In genomic region chr4:123396294-123397275, GRCh38 we compare ENCODE assay signal across 8 cellular contexts. TPM values are rescaled to one million over a fixed set of nuclear protein-coding genes. Genes with fewer than 3 reads are reported as not detected.
A peak's percentile ranks its signal among the peaks of the same experiment; 100 is the strongest.
DNase-seq lines count a peak whose midpoint lies in the region; ATAC-seq, FAIRE-seq and TF ChIP-seq lines count a peak whose summit lies in the region.

A gene with protein sequence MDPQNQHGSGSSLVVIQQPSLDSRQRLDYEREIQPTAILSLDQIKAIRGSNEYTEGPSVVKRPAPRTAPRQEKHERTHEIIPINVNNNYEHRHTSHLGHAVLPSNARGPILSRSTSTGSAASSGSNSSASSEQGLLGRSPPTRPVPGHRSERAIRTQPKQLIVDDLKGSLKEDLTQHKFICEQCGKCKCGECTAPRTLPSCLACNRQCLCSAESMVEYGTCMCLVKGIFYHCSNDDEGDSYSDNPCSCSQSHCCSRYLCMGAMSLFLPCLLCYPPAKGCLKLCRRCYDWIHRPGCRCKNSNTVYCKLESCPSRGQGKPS (plus strand): TSS chr4:123396795. CDS start chr4:123401592, 4,797 bp downstream.

- peak within 1 kb of the TSS; percentile 72 for H2AFZ ChIP-seq in neuron (ENCODE audit: low read depth, low read length)

- H3K4me1 ChIP-seq in gastroesophageal sphincter (peaks cover 0 to 22% (median 0%) of the 10 kb centered on the region in 3 donors), neuron (ENCODE audit: insufficient read depth, low read length) (peaks cover 8% of the 10 kb centered on the region)

- H3K36me3 ChIP-seq in gastroesophageal sphincter (peaks cover 0 to 1% of the 10 kb centered on the region in 2 donors), neuron (ENCODE audit: insufficient read depth, low read length) (no peaks in the 10 kb centered on the region)

- H3K27me3 Mint-ChIP-seq in activated naive CD4-positive, alpha-beta T cell treated with anti-CD3 and anti-CD28 coated beads, Interleukin-2, amount 10 ng/mL, durations not matched to agents 7 days and 5 days: peaks cover 49% of the 10 kb centered on the region

- H3K27me3 ChIP-seq in gastroesophageal sphincter (no peaks in the 10 kb centered on the region), neuron (ENCODE audit: insufficient read depth, low read length) (no peaks in the 10 kb centered on the region)

- peak in 1 of 4 experiments; percentile 5 for TF ChIP-seq CTCF in gastroesophageal sphincter (IDR thresholded peaks at IDR 0.05)

- peak within 1 kb of the TSS; percentile 57 to 82 for H3K4me3 ChIP-seq in gastroesophageal sphincter
- H3K4me3 ChIP-seq in neuron (ENCODE audit: low read length): peak within 1 kb of the TSS; percentile 63

- peak; percentile 77 for DNase-seq in HEK293T (ENCODE audit: extremely low spot score)
- peak; percentile 87 for DNase-seq in NAMALWA (ENCODE audit: low spot score)
- DNase-seq in SK-N-DZ (ENCODE audit: low spot score): peak; percentile 83
- DNase-seq in activated naive CD4-positive, alpha-beta T cell treated with anti-CD3 and anti-CD28 coated beads, Interleukin-2, amount 10 ng/mL, durations not matched to agents 7 days and 5 days: peak; percentile 85
- DNase-seq in substantia nigra (lab: John Stamatoyannopoulos, UW): peak in 46 of 49 donors; percentile 2 to 82 (median 50)

- POLR2A ChIA-PET in HEK293T (lab: Yijun Ruan, JAX): interaction anchor here (0.7 to 2.1 kb wide), 9 partner anchors 9 to 192 kb away, joined by 3 to 9 read pairs (median 4); no protein-coding TSS in a partner anchor

- no peaks in the 10 kb centered on the region for H3K9me3 Mint-ChIP-seq in activated naive CD4-positive, alpha-beta T cell treated with anti-CD3 and anti-CD28 coated beads, Interleukin-2, amount 10 ng/mL, durations not matched to agents 7 days and 5 days

- no peaks in the 10 kb centered on the region for H3K9me3 ChIP-seq in gastroesophageal sphincter
- H3K9me3 ChIP-seq in neuron (ENCODE audit: low read length): no peaks in the 10 kb centered on the region

- peak; percentile 99 for FAIRE-seq in G401.6 (lab: Jason Lieb, UNC)

- H3K4me3 Mint-ChIP-seq in activated naive CD4-positive, alpha-beta T cell treated with anti-CD3 and anti-CD28 coated beads, Interleukin-2, amount 10 ng/mL, durations not matched to agents 7 days and 5 days: peak within 1 kb of the TSS; percentile 81

- peak within 1 kb of the TSS; percentile 66 for H3K27ac Mint-ChIP-seq in activated naive CD4-positive, alpha-beta T cell treated with anti-CD3 and anti-CD28 coated beads, Interleukin-2, amount 10 ng/mL, durations not matched to agents 7 days and 5 days

- H3K36me3 Mint-ChIP-seq in activated naive CD4-positive, alpha-beta T cell treated with anti-CD3 and anti-CD28 coated beads, Interleukin-2, amount 10 ng/mL, durations not matched to agents 7 days and 5 days: peaks cover 6% of the 10 kb centered on the region

- TF ChIP-seq EP300 in gastroesophageal sphincter (IDR thresholded peaks at IDR 0.05): no peak

- TF ChIP-seq POLR2A in gastroesophageal sphincter (IDR thresholded peaks at IDR 0.05): peak; percentile 61 to 67

- peak; percentile 72 for ATAC-seq in gastroesophageal sphincter

- peak within 1 kb of the TSS; percentile 51 to 97 (median 94) for H3K27ac ChIP-seq in gastroesophageal sphincter
- peak within 1 kb of the TSS; percentile 49 for H3K27ac ChIP-seq in substantia nigra (ENCODE audit: low read depth, low read length, poor library complexity, severe bottlenecking)

- 0 to 4% methylated on average over 16 to 28 of the region's 28 CpGs for WGBS in gastroesophageal sphincter (ENCODE audit: low coverage in 1 of 2), 2 donors

- CTCF ChIA-PET in HEK293T (lab: Yijun Ruan, JAX): no interaction called here
- CTCF ChIA-PET in activated naive CD4-positive, alpha-beta T cell treated with anti-CD3 and anti-CD28 coated beads, Interleukin-2, amount 10 ng/mL, durations not matched to agents 7 days and 5 days (lab: Charles Lee): interaction anchor here (0.8 to 2.3 kb wide), 5 partner anchors 25 to 274 kb away, joined by 4 to 10 read pairs (median 5); no protein-coding TSS in a partner anchor

- H3K4me1 Mint-ChIP-seq in activated naive CD4-positive, alpha-beta T cell treated with anti-CD3 and anti-CD28 coated beads, Interleukin-2, amount 10 ng/mL, durations not matched to agents 7 days and 5 days: peaks cover 36% of the 10 kb centered on the region

TF ChIP-seq in HEK293T, 16 proteins besides CTCF, POLR2A, EP300 and RAD21:
- TF ChIP-seq ZNF384 (IDR thresholded peaks at IDR 0.05) (no peak), L3MBTL2 (conservative IDR thresholded peaks at IDR 0.05) (peak; percentile 39; the same call in 1 of the 2 replicates), PKNOX1 (IDR thresholded peaks at IDR 0.05) (peak; percentile 99)

RNA-seq across cellular contexts. Expression of the gene that starts here (rescaled TPM):
- 2.2 and 2.6 TPM in 2 replicates for polyA plus RNA-seq in SK-N-DZ (2014; cell fraction: cytosol; rRNA removed)
- 1.9 and 4.1 TPM in 2 replicates for polyA plus RNA-seq in SK-N-DZ (2014; cell fraction: nucleus; rRNA removed)
- 100 to 1,000 TPM in 2 of 4 donors, 10 to 100 TPM in 2; 79.3 to 118 (median 98.4) TPM for total RNA-seq in gastroesophageal sphincter

Comparison
In these comparisons a context has a peak if more than half of its experiments do, and no peak if none do; other contexts are left out.
1. Peak in every context shown above with its lines: DNase-seq, ATAC-seq, H3K4me3 ChIP-seq and H3K27ac ChIP-seq.